ENCODE assay signal across 3 cellular contexts in genomic region chr6:164523060-164523459, GRCh38.
"Had no signal": no experiment of that assay in that cellular context is flagged by ENCODE, and none has a peak within 500 bp of the region (broad histone marks: within the 10 kb centered on the region; RNA-seq: fewer than 3 reads in every experiment).

No MANE protein-coding gene starts in this region.

- DNase-seq: GDM1, GF-D8 had no signal

- H3K4me3 ChIP-seq: GM12878 had no signal
